Comparison of ENCODE assay signal across 7 cellular contexts in the genomic region with DNA sequence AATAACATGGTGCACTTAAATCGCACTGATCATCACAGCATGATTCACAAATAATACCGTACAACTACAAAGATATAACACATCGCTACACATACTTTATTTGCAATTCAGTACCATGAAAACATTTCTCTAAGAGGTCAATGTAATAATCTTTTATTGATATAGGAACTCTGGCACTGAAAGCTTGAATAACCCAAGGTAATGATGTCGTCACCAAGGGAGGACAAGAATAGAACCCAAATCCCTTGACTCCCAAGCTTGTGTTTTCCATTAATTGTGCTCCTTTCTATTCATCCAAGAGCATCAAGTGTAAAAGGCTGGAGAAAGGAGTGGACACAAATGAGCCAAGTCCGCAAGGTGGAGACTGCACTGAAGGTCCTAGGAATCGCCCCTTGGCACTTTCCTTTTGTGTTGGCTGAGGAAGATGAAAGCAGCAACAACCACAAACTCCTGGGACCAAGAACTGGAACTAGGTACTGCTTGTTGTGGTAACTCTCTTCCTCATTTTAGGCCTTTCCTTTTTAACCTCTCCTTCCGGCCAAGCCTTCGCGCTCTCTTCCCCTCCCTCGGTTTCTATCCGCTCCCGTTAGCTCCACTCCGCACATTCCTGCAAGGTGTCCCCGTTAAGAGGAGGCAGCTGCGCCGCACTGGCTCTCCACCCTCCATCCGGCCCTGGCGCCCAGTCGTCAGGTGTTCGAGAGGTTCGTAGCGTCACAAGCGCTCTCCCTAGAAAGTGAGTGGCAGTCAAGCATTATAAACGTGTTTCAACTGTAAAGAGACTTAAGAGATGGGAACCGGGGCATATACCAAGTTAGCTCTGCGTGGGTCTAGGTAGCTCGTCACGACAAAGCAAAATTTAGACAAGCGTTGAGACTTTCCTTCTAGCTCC.
DNase-seq lines count a peak whose midpoint lies in the region; ATAC-seq and TF ChIP-seq lines count a peak whose summit lies in the region.

No MANE protein-coding gene starts in this region.

- peak overlapping the region; percentile 73 to 99 (median 99) for H3K4me3 ChIP-seq in subcutaneous abdominal adipose tissue (ENCODE audit: low read depth in 1 of 5, low read length in 5 of 5)

- peaks cover 7 to 30% (median 27%) of the 10 kb centered on the region in 5 donors for H3K4me1 ChIP-seq in subcutaneous abdominal adipose tissue (ENCODE audit: control insufficient read depth in 5 of 5, insufficient read depth in 5 of 5, low read length in 5 of 5)

- no peaks in the 10 kb centered on the region for H3K27me3 ChIP-seq in subcutaneous abdominal adipose tissue (ENCODE audit: control insufficient read depth in 5 of 5, insufficient read depth in 4 of 5, low read length in 5 of 5)

- H3K9ac ChIP-seq in subcutaneous abdominal adipose tissue (ENCODE audit: low read length in 5 of 5): peak overlapping the region; percentile 54 to 99 (median 89)

- CTCF ChIA-PET in GM10248 (lab: Yijun Ruan, JAX): interaction anchor here (0.7 to 3.4 kb wide), 24 partner anchors 9 to 1006 kb away, joined by 3 to 20 read pairs (median 4); partner anchors contain the start of gene HBP1

- POLR2A ChIA-PET in GM10248 (lab: Yijun Ruan, JAX): interaction anchor here (0.8 to 1.0 kb wide), 2 partner anchors 574 to 911 kb away, joined by 3 to 4 read pairs; partner anchors contain the start of gene HBP1

- ATAC-seq in GM21360 (IDR thresholded peaks at IDR 0.05; ENCODE audit: unreplicated experiment): peak; percentile 36
- peak; percentile 35 for ATAC-seq in HG03571 (IDR thresholded peaks at IDR 0.05; ENCODE audit: unreplicated experiment)

- H3K36me3 ChIP-seq in subcutaneous abdominal adipose tissue (ENCODE audit: control insufficient read depth in 5 of 5, insufficient read depth in 5 of 5, low read length in 5 of 5): no peaks in the 10 kb centered on the region

- peak; percentile 46 for DNase-seq in GM10248 (ENCODE audit: extremely low spot score)
- DNase-seq in SHP77 treated with DMSO at 0.1 percent for 48 hours (lab: John Stamatoyannopoulos, UW): peak; percentile 91
- DNase-seq in cerebellar nuclear complex (lab: John Stamatoyannopoulos, UW): peak; percentile 42 to 62
- peak; percentile 86 for DNase-seq in left kidney (ENCODE audit: low read depth, low spot score)

- no peak for TF ChIP-seq CTCF in GM10248 (IDR thresholded peaks at IDR 0.05; ENCODE audit: control extremely low read depth, extremely low read depth, low read depth, missing control alignments)

- no peaks in the 10 kb centered on the region for H3K9me3 ChIP-seq in subcutaneous abdominal adipose tissue (ENCODE audit: control insufficient read depth in 5 of 5, low read length in 5 of 5)

- H3K27ac ChIP-seq in subcutaneous abdominal adipose tissue (ENCODE audit: low read depth, low read length): peak overlapping the region; percentile 95

Comparison
In these comparisons a context has a peak if more than half of its experiments do, and no peak if none do; other contexts are left out.
1. Peak in every context shown above with its lines: DNase-seq, ATAC-seq, H3K4me3 ChIP-seq and H3K27ac ChIP-seq.